21 cellular contexts compared by ENCODE assay signal in the genomic region with DNA sequence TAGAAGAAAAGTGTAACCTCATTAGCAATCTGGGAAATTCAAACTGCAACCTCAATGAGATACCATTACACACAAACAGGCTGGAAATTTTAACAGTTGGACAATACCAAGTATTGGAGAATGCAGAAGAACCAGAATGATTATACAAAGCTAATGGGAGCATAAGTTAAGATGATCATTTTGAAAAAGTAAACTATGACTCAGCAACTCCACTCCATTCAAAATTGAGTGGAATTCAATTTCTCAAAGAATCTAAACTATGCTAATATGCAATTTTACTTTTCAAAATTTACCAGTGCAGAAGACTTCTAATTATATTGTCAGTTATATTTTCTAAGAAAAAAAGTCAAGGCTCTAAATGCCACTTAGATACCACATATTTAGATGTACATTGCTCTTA.
"Had no signal": no experiment of that assay in that cellular context is flagged by ENCODE, and none has a peak within 500 bp of the region (broad histone marks: within the 10 kb centered on the region; RNA-seq: fewer than 3 reads in every experiment).

No MANE protein-coding gene starts in this region.

- H3K9me3 ChIP-seq: body of pancreas, gastrocnemius medialis, thoracic aorta, upper lobe of left lung had no signal

- H3K4me3 ChIP-seq: body of pancreas, gastrocnemius medialis, thoracic aorta, upper lobe of left lung had no signal

- H3K4me1 ChIP-seq: body of pancreas, upper lobe of left lung had no signal

- ATAC-seq: activated CD4-positive, alpha-beta T cell treated with anti-CD3 and anti-CD28 coated beads for 36 hours; activated naive CD8-positive, alpha-beta T cell treated with anti-CD3 and anti-CD28 coated beads, Interleukin-2, amount 50 U/mL, for 24 hours; activated T-cell treated with anti-CD3 and anti-CD28 coated beads, Interleukin-2, amount 50 U/mL, for 72 hours; body of pancreas; gastrocnemius medialis; natural killer cell; T-helper 17 cell had no signal

- FAIRE-seq: islet of Langerhans had no signal

- H3K27me3 ChIP-seq: body of pancreas, gastrocnemius medialis, upper lobe of left lung had no signal

- H3K27ac ChIP-seq: body of pancreas, gastrocnemius medialis, upper lobe of left lung had no signal

- H3K36me3 ChIP-seq: gastrocnemius medialis, thoracic aorta, upper lobe of left lung had no signal

- DNase-seq: activated B cell treated with CpG ODN at 0.5 μM for 24 hours; activated CD4-positive, alpha-beta memory T cell treated with anti-CD3 and anti-CD28 coated beads for 36 hours; activated CD4-positive, alpha-beta T cell treated with anti-CD3 and anti-CD28 coated beads for 36 hours; activated effector memory CD4-positive, alpha-beta T cell treated with anti-CD3 and anti-CD28 coated beads, Interleukin-2, amount 50 U/mL, for 16 hours; activated naive CD4-positive, alpha-beta T cell treated with anti-CD3 and anti-CD28 coated beads, Interleukin-2, amount 50 U/mL, for 16 hours; activated naive CD8-positive, alpha-beta T cell treated with anti-CD3 and anti-CD28 coated beads, Interleukin-2, amount 50 U/mL, for 24 hours; activated T-cell treated with anti-CD3 and anti-CD28 coated beads, Interleukin-2, amount 50 U/mL, for 72 hours; anterior cingulate cortex; body of pancreas; effector CD4-positive, alpha-beta T cell; gastrocnemius medialis; hypothalamus; midbrain; natural killer cell; retina; stimulated activated CD4-positive, alpha-beta T cell treated with anti-CD3 and anti-CD28 coated beads, Interleukin-4, amount 100 ng/mL, for 1 hour; stimulated activated naive CD4-positive, alpha-beta T cell; T-helper 17 cell; upper lobe of left lung had no signal
